ENCODE assay signal across 9 cellular contexts in the genomic region with DNA sequence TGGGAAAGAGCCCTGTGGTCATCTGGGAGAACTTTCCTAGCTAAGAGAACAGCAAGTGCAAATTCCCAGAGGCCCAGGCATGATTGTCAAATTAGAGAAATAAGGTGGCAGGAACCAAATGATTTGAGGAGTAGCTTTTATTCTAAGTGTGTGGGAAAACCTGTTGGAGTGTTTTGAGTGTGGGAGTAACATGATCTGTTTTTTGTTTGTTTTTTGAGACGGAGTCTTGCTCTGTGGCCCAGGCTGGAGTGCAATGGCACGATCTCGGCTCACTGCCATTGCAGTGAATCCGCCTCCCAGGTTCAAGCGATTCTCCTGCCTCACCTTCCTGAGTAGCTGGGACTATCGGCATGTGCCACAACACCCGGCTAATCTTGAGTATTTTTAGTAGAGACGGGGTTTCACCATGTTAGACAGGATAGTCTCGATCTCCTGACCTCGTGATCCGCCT. TPM values are rescaled to one million over a fixed set of nuclear protein-coding genes. Genes with fewer than 3 reads are reported as not detected.
A peak's percentile ranks its signal among the peaks of the same experiment; 100 is the strongest.
DNase-seq lines count a peak whose midpoint lies in the region; ATAC-seq and TF ChIP-seq lines count a peak whose summit lies in the region.
"Had no signal": no experiment of that assay in that cellular context is flagged by ENCODE, and none has a peak within 500 bp of the region (broad histone marks: within the 10 kb centered on the region; RNA-seq: fewer than 3 reads in every experiment).

No MANE protein-coding gene starts in this region.

- peaks cover 0 to 5% (median 0%) of the 10 kb centered on the region in 8 donors for H3K9me3 Mint-ChIP-seq in CD4-positive, alpha-beta memory T cell
- H3K9me3 Mint-ChIP-seq in HFFc6 (peaks cover 5% of the 10 kb centered on the region), natural killer cell (no peaks in the 10 kb centered on the region)
- H3K9me3 Mint-ChIP-seq in activated T-helper 17 cell treated with anti-CD3 and anti-CD28 coated beads, Interleukin-2, amount 50 U/mL, for 72 hours: peaks cover 4% of the 10 kb centered on the region

- no peak overlapping the region for H3K27ac ChIP-seq in CD4-positive, alpha-beta memory T cell (ENCODE audit: low read depth, low read length)

- POLR2A ChIA-PET in CD4-positive, alpha-beta memory T cell (lab: Charles Lee; ENCODE audit: partially characterized antibody): interaction anchor here (1.0 to 4.0 kb wide), 5 partner anchors 10 to 111 kb away, joined by 3 to 48 read pairs (median 5); partner anchors contain the start of gene ZC3H4

- CTCF ChIA-PET in CD4-positive, alpha-beta memory T cell (lab: Charles Lee; ENCODE audit: partially characterized antibody): interaction anchor here (1.0 to 17.5 kb wide), 9 partner anchors 12 to 120 kb away, joined by 3 to 199 read pairs (median 6); partner anchors contain the start of gene ZC3H4

- H3K36me3 Mint-ChIP-seq in CD4-positive, alpha-beta memory T cell: peaks cover 5 to 21% of the 10 kb centered on the region in 2 donors
- H3K36me3 Mint-ChIP-seq in HFFc6 (ENCODE audit: low read depth): peaks cover 30% of the 10 kb centered on the region
- H3K36me3 Mint-ChIP-seq in activated T-helper 17 cell treated with anti-CD3 and anti-CD28 coated beads, Interleukin-2, amount 50 U/mL, for 72 hours (ENCODE audit: low read depth): peaks cover 76% of the 10 kb centered on the region
- peaks cover 8% of the 10 kb centered on the region for H3K36me3 Mint-ChIP-seq in natural killer cell

- DNase-seq in CD4-positive, alpha-beta memory T cell: no peak
- no peak for DNase-seq in HFFc6
- DNase-seq in natural killer cell: no peak
- no peak for DNase-seq in NCI-H187 treated with DMSO at 0.1 percent for 48 hours (lab: John Stamatoyannopoulos, UW)
- no peak for DNase-seq in GOT3 (lab: John Stamatoyannopoulos, UW)
- DNase-seq in D341Med (ENCODE audit: low spot score): no peak
- DNase-seq in hepatic stellate cell (ENCODE audit: low spot score): no peak
- DNase-seq: NCI-H774 had no signal

- intact Hi-C loops in CD4-positive, alpha-beta memory T cell (cut with micrococcal nuclease): no loop called here
- intact Hi-C loops in natural killer cell (cut with micrococcal nuclease): no loop called here

- no peak for ATAC-seq in activated T-helper 17 cell treated with anti-CD3 and anti-CD28 coated beads, Interleukin-2, amount 50 U/mL, for 72 hours (replicated peaks)
- no peak for ATAC-seq in natural killer cell

- H3K27me3 Mint-ChIP-seq in CD4-positive, alpha-beta memory T cell: no peaks in the 10 kb centered on the region
- H3K27me3 Mint-ChIP-seq in HFFc6 (ENCODE audit: insufficient read depth) (peaks cover 5% of the 10 kb centered on the region), natural killer cell (ENCODE audit: low read depth in 2 of 2) (no peaks in the 10 kb centered on the region)
- no peaks in the 10 kb centered on the region for H3K27me3 Mint-ChIP-seq in activated T-helper 17 cell treated with anti-CD3 and anti-CD28 coated beads, Interleukin-2, amount 50 U/mL, for 72 hours

- no peak for TF ChIP-seq CTCF in HFFc6 (IDR thresholded peaks at IDR 0.05)
- no peak for TF ChIP-seq CTCF in natural killer cell (IDR thresholded peaks at IDR 0.05)

- no peaks in the 10 kb centered on the region for H3K36me3 ChIP-seq in CD4-positive, alpha-beta memory T cell (ENCODE audit: insufficient read depth, low read length)

- peaks cover 43% of the 10 kb centered on the region for H3K4me1 ChIP-seq in CD4-positive, alpha-beta memory T cell (ENCODE audit: insufficient read depth, low read length)

- peak overlapping the region in 6 of 7 donors; percentile 18 to 73 (median 37) for H3K27ac Mint-ChIP-seq in CD4-positive, alpha-beta memory T cell
- peak overlapping the region; percentile 76 for H3K27ac Mint-ChIP-seq in HFFc6
- H3K27ac Mint-ChIP-seq in activated T-helper 17 cell treated with anti-CD3 and anti-CD28 coated beads, Interleukin-2, amount 50 U/mL, for 72 hours: peak overlapping the region; percentile 100
- H3K27ac Mint-ChIP-seq in natural killer cell: peak overlapping the region; percentile 11 to 22

- H3K9me3 ChIP-seq in CD4-positive, alpha-beta memory T cell (ENCODE audit: control insufficient read depth in 1 of 2, low read length in 2 of 2): no peaks in the 10 kb centered on the region

- H3K4me1 Mint-ChIP-seq in CD4-positive, alpha-beta memory T cell: peaks cover 33 to 66% (median 45%) of the 10 kb centered on the region in 4 donors
- H3K4me1 Mint-ChIP-seq in HFFc6 (ENCODE audit: low read depth): peaks cover 43% of the 10 kb centered on the region
- H3K4me1 Mint-ChIP-seq in activated T-helper 17 cell treated with anti-CD3 and anti-CD28 coated beads, Interleukin-2, amount 50 U/mL, for 72 hours: peaks cover 28% of the 10 kb centered on the region
- H3K4me1 Mint-ChIP-seq in natural killer cell: peaks cover 35 to 56% of the 10 kb centered on the region in 2 donors

- peak overlapping the region in 7 of 8 donors; percentile 43 to 100 (median 59) for H3K4me3 Mint-ChIP-seq in CD4-positive, alpha-beta memory T cell
- H3K4me3 Mint-ChIP-seq in HFFc6 (peak overlapping the region; percentile 97), natural killer cell (peak overlapping the region; percentile 7)
- H3K4me3 Mint-ChIP-seq in activated T-helper 17 cell treated with anti-CD3 and anti-CD28 coated beads, Interleukin-2, amount 50 U/mL, for 72 hours: peak overlapping the region; percentile 98

- H3K4me3 ChIP-seq in CD4-positive, alpha-beta memory T cell (ENCODE audit: low read length in 2 of 2): no peak overlapping the region

- no peaks in the 10 kb centered on the region for H3K27me3 ChIP-seq in CD4-positive, alpha-beta memory T cell (ENCODE audit: insufficient read depth, low read length)

RNA-seq across cellular contexts. Expression of gene SAE1, which starts 2.4 kb away (rescaled TPM):
- 10 to 100 TPM; 35.3 to 36.0 TPM for total RNA-seq in CD4-positive, alpha-beta memory T cell
- polyA plus RNA-seq in CD4-positive, alpha-beta memory T cell: 100 to 1,000 TPM; 107 to 182 TPM
- total RNA-seq in HFFc6 (2021; fragmentation: NEBNext Ultra II Directional; extraction: Animal tissue kit (Norgen Biotek cat#: 25700)): 100 to 1,000 TPM; 158 to 181 (median 175) TPM
- 100 to 1,000 TPM; 151 to 184 TPM for total RNA-seq in activated T-helper 17 cell treated with anti-CD3 and anti-CD28 coated beads, Interleukin-2, amount 50 U/mL, for 72 hours
- 10 to 100 TPM; 42.5 to 49.3 (median 46.0) TPM for total RNA-seq in natural killer cell

RNA-seq across cellular contexts. Expression of gene ZC3H4, which starts 19.5 kb away (rescaled TPM):
- total RNA-seq in CD4-positive, alpha-beta memory T cell: 10 to 100 TPM; 74.8 to 75.7 TPM
- polyA plus RNA-seq in CD4-positive, alpha-beta memory T cell: 1 to 10 TPM in 1 of 2 donors, under 1 TPM in 1; 0.33 to 3.4 TPM
- 10 to 100 TPM; 43.9 to 66.1 (median 55.2) TPM for total RNA-seq in HFFc6 (2021; fragmentation: NEBNext Ultra II Directional; extraction: Animal tissue kit (Norgen Biotek cat#: 25700))
- total RNA-seq in activated T-helper 17 cell treated with anti-CD3 and anti-CD28 coated beads, Interleukin-2, amount 50 U/mL, for 72 hours: 100 to 1,000 TPM; 117 to 166 TPM
- 10 to 100 TPM; 71.2 to 75.3 (median 73.3) TPM for total RNA-seq in natural killer cell

Comparison
In these comparisons a context has a peak if more than half of its experiments do, and no peak if none do; other contexts are left out.
1. H3K27ac Mint-ChIP-seq: peak in every context shown above with its lines; median percentile 100 in activated T-helper 17 cell treated with anti-CD3 and anti-CD28 coated beads, Interleukin-2, amount 50 U/mL, for 72 hours; 76 in HFFc6; 37 in CD4-positive, alpha-beta memory T cell; 16 in natural killer cell.
2. H3K4me3 Mint-ChIP-seq: peak in every context shown above with its lines; median percentile 98 in activated T-helper 17 cell treated with anti-CD3 and anti-CD28 coated beads, Interleukin-2, amount 50 U/mL, for 72 hours; 97 in HFFc6; 59 in CD4-positive, alpha-beta memory T cell; 7 in natural killer cell.